Comparison of ENCODE assay signal across 2 cellular contexts in the genomic region with DNA sequence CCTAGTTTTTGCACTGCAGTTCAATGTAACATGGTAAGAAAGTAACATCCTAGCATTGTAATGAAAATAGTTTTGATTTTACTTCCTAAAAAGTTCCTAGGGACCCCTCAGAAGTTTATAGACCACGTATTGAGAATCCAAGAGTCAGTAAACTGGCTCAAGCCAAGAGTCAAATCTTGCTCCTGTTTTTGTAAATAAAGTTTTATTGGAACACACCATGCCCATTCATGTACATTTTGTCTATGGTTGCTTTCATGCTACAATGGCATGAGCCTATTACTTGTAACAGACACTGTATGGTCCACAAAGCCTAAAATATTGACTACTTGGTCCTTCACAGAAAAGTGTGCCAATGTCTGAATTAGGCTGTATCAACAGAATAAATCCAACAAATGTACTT.
TF ChIP-seq lines count a peak whose summit lies in the region.

No MANE protein-coding gene starts in this region.

TF ChIP-seq in HepG2, 621 proteins besides CTCF, POLR2A, EP300 and RAD21 (continued from another document):
- TF ChIP-seq, protein P1, sequence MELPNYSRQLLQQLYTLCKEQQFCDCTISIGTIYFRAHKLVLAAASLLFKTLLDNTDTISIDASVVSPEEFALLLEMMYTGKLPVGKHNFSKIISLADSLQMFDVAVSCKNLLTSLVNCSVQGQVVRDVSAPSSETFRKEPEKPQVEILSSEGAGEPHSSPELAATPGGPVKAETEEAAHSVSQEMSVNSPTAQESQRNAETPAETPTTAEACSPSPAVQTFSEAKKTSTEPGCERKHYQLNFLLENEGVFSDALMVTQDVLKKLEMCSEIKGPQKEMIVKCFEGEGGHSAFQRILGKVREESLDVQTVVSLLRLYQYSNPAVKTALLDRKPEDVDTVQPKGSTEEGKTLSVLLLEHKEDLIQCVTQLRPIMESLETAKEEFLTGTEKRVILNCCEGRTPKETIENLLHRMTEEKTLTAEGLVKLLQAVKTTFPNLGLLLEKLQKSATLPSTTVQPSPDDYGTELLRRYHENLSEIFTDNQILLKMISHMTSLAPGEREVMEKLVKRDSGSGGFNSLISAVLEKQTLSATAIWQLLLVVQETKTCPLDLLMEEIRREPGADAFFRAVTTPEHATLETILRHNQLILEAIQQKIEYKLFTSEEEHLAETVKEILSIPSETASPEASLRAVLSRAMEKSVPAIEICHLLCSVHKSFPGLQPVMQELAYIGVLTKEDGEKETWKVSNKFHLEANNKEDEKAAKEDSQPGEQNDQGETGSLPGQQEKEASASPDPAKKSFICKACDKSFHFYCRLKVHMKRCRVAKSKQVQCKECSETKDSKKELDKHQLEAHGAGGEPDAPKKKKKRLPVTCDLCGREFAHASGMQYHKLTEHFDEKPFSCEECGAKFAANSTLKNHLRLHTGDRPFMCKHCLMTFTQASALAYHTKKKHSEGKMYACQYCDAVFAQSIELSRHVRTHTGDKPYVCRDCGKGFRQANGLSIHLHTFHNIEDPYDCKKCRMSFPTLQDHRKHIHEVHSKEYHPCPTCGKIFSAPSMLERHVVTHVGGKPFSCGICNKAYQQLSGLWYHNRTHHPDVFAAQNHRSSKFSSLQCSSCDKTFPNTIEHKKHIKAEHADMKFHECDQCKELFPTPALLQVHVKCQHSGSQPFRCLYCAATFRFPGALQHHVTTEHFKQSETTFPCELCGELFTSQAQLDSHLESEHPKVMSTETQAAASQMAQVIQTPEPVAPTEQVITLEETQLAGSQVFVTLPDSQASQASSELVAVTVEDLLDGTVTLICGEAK (IDR thresholded peaks at IDR 0.05) = no peak
- TF ChIP-seq, protein P1 (CRISPR knock-in tag; IDR thresholded peaks at IDR 0.05) = peak; percentile 49; the same call in 1 of the 2 replicates
- no peak for TF ChIP-seq SNAPC2 (CRISPR knock-in tag; IDR thresholded peaks at IDR 0.05)

TF ChIP-seq in K562, 482 proteins besides CTCF, POLR2A, EP300 and RAD21 (continued from another document):
- TF ChIP-seq, protein P1 (IDR thresholded peaks at IDR 0.05) = peak; percentile 87
- TF ChIP-seq, protein P1 (CRISPR knock-in tag; IDR thresholded peaks at IDR 0.05) = peak; percentile 44; the same call in 1 of the 2 replicates
TF ChIP-seq in K562: peak in this region for 1.
